In genomic region chr6:33427585-33428218, GRCh38 we compare ENCODE assay signal across 8 cellular contexts. TPM values are rescaled to one million over a fixed set of nuclear protein-coding genes. Genes with fewer than 3 reads are reported as not detected.
A peak's percentile ranks its signal among the peaks of the same experiment; 100 is the strongest.
DNase-seq lines count a peak whose midpoint lies in the region; ATAC-seq, FAIRE-seq and TF ChIP-seq lines count a peak whose summit lies in the region.

No MANE protein-coding gene starts in this region.

- no peak for TF ChIP-seq CTCF in astrocyte (IDR thresholded peaks at IDR 0.05; ENCODE audit: insufficient read depth, low read depth, low read length)
- TF ChIP-seq CTCF in hepatocyte (IDR thresholded peaks at IDR 0.05; ENCODE audit: poor library complexity), result no peak

- WGBS in hepatocyte (ENCODE audit: low lambda C conversion rate, missing lambda C conversion rate), result 3% methylated on average over 8 of the region's 79 CpGs

- no peaks in the 10 kb centered on the region for H3K27me3 Mint-ChIP-seq in astrocyte (ENCODE audit: low read depth, unreplicated experiment)

- peaks cover 60% of the 10 kb centered on the region for H3K4me1 Mint-ChIP-seq in astrocyte (ENCODE audit: low read depth, unreplicated experiment)

- H3K4me2 ChIP-seq in astrocyte (ENCODE audit: low read length) (peak overlapping the region; percentile 100), hepatocyte (peak overlapping the region; percentile 91)

- H3K27ac ChIP-seq in SJSA1 (no peak overlapping the region), astrocyte (ENCODE audit: low read depth, low read length) (no peak overlapping the region), hepatocyte (peak overlapping the region; percentile 99)

- H3K79me2 ChIP-seq in astrocyte (ENCODE audit: insufficient read depth, low read length) (peaks cover 43% of the 10 kb centered on the region), hepatocyte (peaks cover 56% of the 10 kb centered on the region)

- intact Hi-C loops in sciatic nerve (cut with DNase I), result no loop called here

- H3K4me1 ChIP-seq in SJSA1 (replicated peaks), result peaks cover 25% of the 10 kb centered on the region
- H3K4me1 ChIP-seq in astrocyte (ENCODE audit: insufficient read depth, low read length), result peaks cover 43% of the 10 kb centered on the region
- peaks cover 45% of the 10 kb centered on the region for H3K4me1 ChIP-seq in hepatocyte (ENCODE audit: insufficient read depth)

- H3K9me3 ChIP-seq in SJSA1 (replicated peaks) (no peaks in the 10 kb centered on the region; the same call in 1 of the 2 replicates), astrocyte (ENCODE audit: insufficient read depth, low read depth, low read length) (no peaks in the 10 kb centered on the region), hepatocyte (ENCODE audit: low read depth) (no peaks in the 10 kb centered on the region)

- H3K4me3 ChIP-seq in SJSA1 (peak overlapping the region; percentile 64), astrocyte (ENCODE audit: insufficient read depth, low read depth, low read length) (peak overlapping the region; percentile 70), hepatocyte (peak overlapping the region; percentile 55)

- DNase-seq in NCI-H2227 (lab: John Stamatoyannopoulos, UW; ENCODE audit: unreplicated experiment) (peak; percentile 75), NCI-H2227 treated with DMSO at 0.1 percent for 48 hours (lab: John Stamatoyannopoulos, UW) (no peak), SJSA1 (ENCODE audit: low read depth in 1 of 2, low spot score in 2 of 2) (peak in 1 of 2 experiments; percentile 38), astrocyte (ENCODE audit: low read depth) (no peak), hepatocyte (ENCODE audit: low spot score) (peak; percentile 76), sciatic nerve (ENCODE audit: low spot score) (peak; percentile 83)

- peak; percentile 4 for ATAC-seq in sciatic nerve
- no peak for ATAC-seq in GM18873 (IDR thresholded peaks at IDR 0.05; ENCODE audit: low FRiP score, unreplicated experiment)
- no peak for ATAC-seq in HG02938 (IDR thresholded peaks at IDR 0.05; ENCODE audit: unreplicated experiment)

- H3K4me3 Mint-ChIP-seq in astrocyte (ENCODE audit: unreplicated experiment), result peak overlapping the region; percentile 93

- no peak for FAIRE-seq in astrocyte (lab: Jason Lieb, UNC)

- H3K36me3 Mint-ChIP-seq in astrocyte (ENCODE audit: low read depth, unreplicated experiment), result peaks cover 5% of the 10 kb centered on the region

- H2AFZ ChIP-seq in astrocyte (ENCODE audit: low read depth, low read length) (peak overlapping the region; percentile 62), hepatocyte (no peak overlapping the region)

- peak overlapping the region; percentile 80 for H3K9ac ChIP-seq in astrocyte (ENCODE audit: low read length)

- no peaks in the 10 kb centered on the region for H3K9me2 ChIP-seq in hepatocyte (replicated peaks; ENCODE audit: insufficient read depth)

- H3K9me3 Mint-ChIP-seq in astrocyte (ENCODE audit: unreplicated experiment), result no peaks in the 10 kb centered on the region

- H3K36me3 ChIP-seq in SJSA1, result no peaks in the 10 kb centered on the region
- H3K36me3 ChIP-seq in astrocyte (ENCODE audit: insufficient read depth, low read length), result no peaks in the 10 kb centered on the region
- no peaks in the 10 kb centered on the region for H3K36me3 ChIP-seq in hepatocyte (replicated peaks; ENCODE audit: insufficient read depth, low read depth)

- peak overlapping the region; percentile 50 for H3K27ac Mint-ChIP-seq in astrocyte (ENCODE audit: unreplicated experiment)

- peaks cover 50% of the 10 kb centered on the region for H4K20me1 ChIP-seq in astrocyte (ENCODE audit: insufficient read depth, low read length)
- no peaks in the 10 kb centered on the region for H4K20me1 ChIP-seq in hepatocyte (ENCODE audit: insufficient read depth, poor library complexity, severe bottlenecking)

- H3K27me3 ChIP-seq in SJSA1 (replicated peaks) (no peaks in the 10 kb centered on the region), astrocyte (ENCODE audit: insufficient read depth, low read length) (no peaks in the 10 kb centered on the region), hepatocyte (no peaks in the 10 kb centered on the region)

RNA-seq across cellular contexts. Expression of gene SYNGAP1, which starts 7.8 kb away (rescaled TPM):
- total RNA-seq in SJSA1 (2014; rRNA removed; shearing (Covaris generic)), result 0.69 and 1.1 TPM in 2 replicates
- total RNA-seq in astrocyte, result 34.5 and 36.1 TPM in 2 replicates
- 5.3 and 6.6 TPM in 2 replicates for total RNA-seq in hepatocyte
- polyA plus RNA-seq in hepatocyte, result 4.9 and 5.7 TPM in 2 replicates
- total RNA-seq in sciatic nerve, result 30.2 TPM

RNA-seq across cellular contexts. Expression of gene CUTA, which starts 9.8 kb away (rescaled TPM):
- total RNA-seq in SJSA1 (2014; rRNA removed; shearing (Covaris generic)), result 201 and 341 TPM in 2 replicates
- total RNA-seq in astrocyte (232 and 256 TPM in 2 replicates), hepatocyte (121 and 150 TPM in 2 replicates), sciatic nerve (107 TPM)
- polyA plus RNA-seq in hepatocyte, result 349 and 357 TPM in 2 replicates

RNA-seq across cellular contexts. Expression of gene PHF1, which starts 16.9 kb away (rescaled TPM):
- total RNA-seq in SJSA1 (2014; rRNA removed; shearing (Covaris generic)), result 15.9 and 23.2 TPM in 2 replicates
- total RNA-seq in astrocyte, result 29.7 and 34.3 TPM in 2 replicates
- total RNA-seq in hepatocyte, result 37.2 and 44.4 TPM in 2 replicates
- 42.4 and 53.0 TPM in 2 replicates for polyA plus RNA-seq in hepatocyte
- total RNA-seq in sciatic nerve, result 107 TPM

RNA-seq across cellular contexts. Expression of gene ZBTB9, which starts 26.7 kb away (rescaled TPM):
- total RNA-seq in SJSA1 (2014; rRNA removed; shearing (Covaris generic)), result 2.9 and 4.4 TPM in 2 replicates
- total RNA-seq in astrocyte (9.8 and 10.4 TPM in 2 replicates), hepatocyte (5.1 and 6.2 TPM in 2 replicates), sciatic nerve (6.5 TPM)
- 5.0 and 6.7 TPM in 2 replicates for polyA plus RNA-seq in hepatocyte

RNA-seq across cellular contexts. Expression of gene KIFC1, which starts 36.1 kb away (rescaled TPM):
- total RNA-seq in SJSA1 (2014; rRNA removed; shearing (Covaris generic)), result 95.5 and 120 TPM in 2 replicates
- total RNA-seq in astrocyte (2.9 and 4.2 TPM in 2 replicates), hepatocyte (6.9 and 12.7 TPM in 2 replicates), sciatic nerve (1.5 TPM)
- 6.1 and 6.6 TPM in 2 replicates for polyA plus RNA-seq in hepatocyte

Comparison
In these comparisons a context has a peak if more than half of its experiments do, and no peak if none do; other contexts are left out.
1. DNase-seq: peak in NCI-H2227 (single experiment), hepatocyte (single experiment) and sciatic nerve (single experiment); none in NCI-H2227 treated with DMSO at 0.1 percent for 48 hours (single experiment) and astrocyte (single experiment).
2. Peak in every context shown above with its lines, with median percentiles within 50 percentile points of each other: H3K4me3 ChIP-seq.